ENCODE assay signal across 21 cellular contexts in genomic region chr17:68125471-68125870, GRCh38.
A peak's percentile ranks its signal among the peaks of the same experiment; 100 is the strongest.
DNase-seq lines count a peak whose midpoint lies in the region; ATAC-seq and TF ChIP-seq lines count a peak whose summit lies in the region.
"Had no signal": no experiment of that assay in that cellular context is flagged by ENCODE, and none has a peak within 500 bp of the region (broad histone marks: within the 10 kb centered on the region; RNA-seq: fewer than 3 reads in every experiment).

No MANE protein-coding gene starts in this region.

- H3K27ac ChIP-seq in GM23338 (ENCODE audit: low read depth) (no peak overlapping the region), left lung (no peak overlapping the region)
- H3K27ac ChIP-seq: Peyer's patch had no signal

- no peak for TF ChIP-seq CTCF in GM23338 (conservative IDR thresholded peaks at IDR 0.05; ENCODE audit: low read depth in 2 of 2)
- TF ChIP-seq CTCF in left lung (IDR thresholded peaks at IDR 0.05) = no peak

- H3K27me3 ChIP-seq in GM23338 (ENCODE audit: insufficient read depth) = no peaks in the 10 kb centered on the region
- no peaks in the 10 kb centered on the region for H3K27me3 ChIP-seq in left lung
- H3K27me3 ChIP-seq: Peyer's patch had no signal

- CTCF ChIA-PET in activated CD4-positive, alpha-beta T cell treated with anti-CD3 and anti-CD28 coated beads, Interleukin-2, amount 10 ng/mL, durations not matched to agents 7 days and 5 days (lab: Charles Lee) = interaction anchor here (0.6 to 0.7 kb wide), 2 partner anchors 273 to 998 kb away, joined by 3 read pairs; no protein-coding TSS in a partner anchor
- CTCF ChIA-PET in T-cell (lab: Charles Lee) = no interaction called here

- peak overlapping the region; percentile 50 for H3K27ac Mint-ChIP-seq in activated CD4-positive, alpha-beta T cell treated with anti-CD3 and anti-CD28 coated beads, Interleukin-2, amount 10 ng/mL, durations not matched to agents 7 days and 5 days
- H3K27ac Mint-ChIP-seq in GM23338 = no peak overlapping the region
- peak overlapping the region; percentile 11 to 17 for H3K27ac Mint-ChIP-seq in T-cell
- H3K27ac Mint-ChIP-seq: B cell; CD4-positive, alpha-beta T cell had no signal

- no peak overlapping the region for H2AFZ ChIP-seq in GM23338

- H3K9me3 ChIP-seq in left lung = no peaks in the 10 kb centered on the region
- H3K9me3 ChIP-seq: Peyer's patch had no signal

- ATAC-seq in GM23338 (no peak), T-cell (replicated peaks in 1 of 4) (no peak), left lung (peak; percentile 57)
- ATAC-seq: HepG2 had no signal

- peaks cover 10% of the 10 kb centered on the region for H3K9me3 Mint-ChIP-seq in activated CD4-positive, alpha-beta T cell treated with anti-CD3 and anti-CD28 coated beads, Interleukin-2, amount 10 ng/mL, durations not matched to agents 7 days and 5 days
- H3K9me3 Mint-ChIP-seq in GM23338 = no peaks in the 10 kb centered on the region
- H3K9me3 Mint-ChIP-seq in T-cell = peaks cover 0 to 5% (median 0%) of the 10 kb centered on the region in 3 donors

- no peaks in the 10 kb centered on the region for H3K36me3 ChIP-seq in GM23338 (ENCODE audit: insufficient read depth)
- peaks cover 0 to 48% of the 10 kb centered on the region in 2 donors for H3K36me3 ChIP-seq in left lung

- POLR2A ChIA-PET in activated CD4-positive, alpha-beta T cell treated with anti-CD3 and anti-CD28 coated beads, Interleukin-2, amount 10 ng/mL, durations not matched to agents 7 days and 5 days (lab: Charles Lee) = no interaction called here
- POLR2A ChIA-PET in T-cell (lab: Charles Lee) = interaction anchor here in 1 of 2 donors (0.6 kb wide), 1 partner anchor 9 kb away, joined by 4 read pairs; no protein-coding TSS in a partner anchor

- peaks cover 21% of the 10 kb centered on the region for H3K4me1 Mint-ChIP-seq in activated CD4-positive, alpha-beta T cell treated with anti-CD3 and anti-CD28 coated beads, Interleukin-2, amount 10 ng/mL, durations not matched to agents 7 days and 5 days
- peaks cover 16% of the 10 kb centered on the region for H3K4me1 Mint-ChIP-seq in GM23338
- H3K4me1 Mint-ChIP-seq in T-cell = peaks cover 14 to 31% (median 19%) of the 10 kb centered on the region in 3 donors
- H3K4me1 Mint-ChIP-seq: B cell had no signal

- no peaks in the 10 kb centered on the region for H3F3A ChIP-seq in GM23338 (replicated peaks; ENCODE audit: low read depth)

- no peaks in the 10 kb centered on the region for H3K9me2 ChIP-seq in GM23338 (ENCODE audit: insufficient read depth)

- H3K36me3 Mint-ChIP-seq in activated CD4-positive, alpha-beta T cell treated with anti-CD3 and anti-CD28 coated beads, Interleukin-2, amount 10 ng/mL, durations not matched to agents 7 days and 5 days (ENCODE audit: low read depth) = peaks cover 16% of the 10 kb centered on the region
- H3K36me3 Mint-ChIP-seq in GM23338 (ENCODE audit: low read depth) (no peaks in the 10 kb centered on the region), T-cell (peaks cover 53% of the 10 kb centered on the region)

- DNase-seq in activated CD4-positive, alpha-beta T cell treated with anti-CD3 and anti-CD28 coated beads, Interleukin-2, amount 10 ng/mL, durations not matched to agents 7 days and 5 days = no peak
- no peak for DNase-seq in activated CD4-positive, alpha-beta T cell treated with anti-CD3 and anti-CD28 coated beads, Interleukin-2, amount 50 U/mL, for 48 hours
- DNase-seq in GM23338 (ENCODE audit: low spot score) (peak; percentile 26), T-cell (no peak), left lung (no peak), DMS53 treated with DMSO at 0.1 percent for 48 hours (lab: John Stamatoyannopoulos, UW; ENCODE audit: unreplicated experiment) (no peak), DMS 273 (lab: John Stamatoyannopoulos, UW; ENCODE audit: unreplicated experiment) (no peak), COR-L47 (lab: John Stamatoyannopoulos, UW) (no peak)
- DNase-seq: Calu3; CD4-positive, alpha-beta T cell; DMS53; H7; KG1; NCI-H1092; NCI-H1436 treated with DMSO at 0.1 percent for 48 hours; NCI-H2029 treated with DMSO at 0.1 percent for 48 hours; NCI-H748 treated with DMSO at 0.1 percent for 48 hours; NK-92 treated with Interleukin-12 subunit alpha and Interleukin-12 subunit beta, amount 100 ng/mL, for 24 hours; Peyer's patch had no signal

- H3K4me3 ChIP-seq in GM23338 (no peak overlapping the region), left lung (no peak overlapping the region)
- H3K4me3 ChIP-seq: Peyer's patch had no signal

- no peak overlapping the region for H3K4me2 ChIP-seq in GM23338

- no peaks in the 10 kb centered on the region for H3K27me3 Mint-ChIP-seq in activated CD4-positive, alpha-beta T cell treated with anti-CD3 and anti-CD28 coated beads, Interleukin-2, amount 10 ng/mL, durations not matched to agents 7 days and 5 days
- H3K27me3 Mint-ChIP-seq in GM23338 (ENCODE audit: insufficient read depth, low read depth, poor library complexity) (peaks cover 3% of the 10 kb centered on the region), T-cell (no peaks in the 10 kb centered on the region)
- H3K27me3 Mint-ChIP-seq: B cell; CD4-positive, alpha-beta T cell had no signal

- intact Hi-C loops in left lung (cut with DNase I) = no loop called here

- H3K4me1 ChIP-seq in GM23338 (ENCODE audit: insufficient read depth) = peaks cover 17% of the 10 kb centered on the region
- H3K4me1 ChIP-seq in left lung = peaks cover 0 to 7% of the 10 kb centered on the region in 2 donors
- H3K4me1 ChIP-seq: Peyer's patch had no signal

- H4K20me1 ChIP-seq in GM23338 (replicated peaks; ENCODE audit: insufficient read depth) = no peaks in the 10 kb centered on the region

- no peaks in the 10 kb centered on the region for H3K79me2 ChIP-seq in GM23338 (replicated peaks; ENCODE audit: insufficient read depth)

- no peak overlapping the region for H3K4me3 Mint-ChIP-seq in activated CD4-positive, alpha-beta T cell treated with anti-CD3 and anti-CD28 coated beads, Interleukin-2, amount 10 ng/mL, durations not matched to agents 7 days and 5 days
- H3K4me3 Mint-ChIP-seq in GM23338 (no peak overlapping the region), T-cell (no peak overlapping the region)
- H3K4me3 Mint-ChIP-seq: B cell; CD4-positive, alpha-beta T cell had no signal

TF ChIP-seq in GM23338, 12 proteins besides CTCF, POLR2A, EP300 and RAD21 (continues in another document):
- TF ChIP-seq STAT1 (IDR thresholded peaks at IDR 0.05; ENCODE audit: unreplicated experiment) = no peak
- no peak for TF ChIP-seq REST (IDR thresholded peaks at IDR 0.05; ENCODE audit: unreplicated experiment)
- TF ChIP-seq EZH2 (IDR thresholded peaks at IDR 0.05; ENCODE audit: low read depth, unreplicated experiment) = no peak
- TF ChIP-seq EZH2phosphoT487 (IDR thresholded peaks at IDR 0.05; ENCODE audit: unreplicated experiment) = no peak
- no peak for TF ChIP-seq ZNF114 (CRISPR knock-in tag; IDR thresholded peaks at IDR 0.05)
- no peak for TF ChIP-seq POLR2AphosphoS5 (IDR thresholded peaks at IDR 0.05; ENCODE audit: low read depth)
- no peak for TF ChIP-seq ETS1 (IDR thresholded peaks at IDR 0.05)
- no peak for TF ChIP-seq ZNF331 (CRISPR knock-in tag; IDR thresholded peaks at IDR 0.05; ENCODE audit: low read depth)
